8 cellular contexts compared by ENCODE assay signal in the genomic region with DNA sequence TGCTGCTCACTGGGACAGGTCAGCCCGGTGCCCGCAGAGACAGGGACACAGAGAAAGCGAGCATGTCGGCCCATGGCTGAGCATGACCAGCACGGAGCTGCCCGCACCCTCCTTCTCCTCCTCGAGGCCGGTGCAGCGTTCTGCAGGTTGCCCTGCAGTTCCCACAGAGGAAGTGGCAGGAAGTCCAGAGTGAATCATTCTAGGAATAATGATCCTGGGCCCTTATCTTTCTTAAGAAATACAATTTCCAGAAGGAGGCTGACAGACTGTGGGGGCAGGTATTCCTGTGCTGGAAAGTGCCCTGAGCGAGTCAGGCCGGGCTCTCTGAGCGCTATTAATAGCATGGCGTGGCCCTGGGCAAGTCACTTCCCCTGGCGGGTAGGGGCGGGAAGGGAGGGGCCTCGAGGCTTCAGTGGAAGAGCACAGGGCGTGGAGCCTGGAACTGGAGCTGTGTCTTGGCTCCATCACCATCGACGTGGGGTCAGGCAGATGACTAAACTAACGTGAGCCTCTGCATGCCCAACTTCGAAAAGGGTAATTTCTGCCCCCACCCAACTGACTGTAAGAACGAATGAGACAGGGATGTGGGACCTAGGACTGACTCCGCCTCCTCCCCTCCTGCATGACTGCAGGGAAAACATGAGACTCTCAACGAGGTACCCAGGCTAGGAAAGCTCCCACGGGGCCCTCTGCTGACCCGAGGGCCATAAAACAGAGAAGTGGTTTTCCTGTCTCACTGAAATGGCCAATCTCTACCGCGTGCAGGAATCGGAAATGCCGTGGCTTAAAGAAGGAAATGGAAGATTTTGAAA. TPM values are rescaled to one million over a fixed set of nuclear protein-coding genes. Genes with fewer than 3 reads are reported as not detected.
DNase-seq lines count a peak whose midpoint lies in the region; ATAC-seq and TF ChIP-seq lines count a peak whose summit lies in the region.

No MANE protein-coding gene starts in this region.

- H3K27ac Mint-ChIP-seq in WTC11 (peak overlapping the region; percentile 54), memory B cell (peak overlapping the region; percentile 36)

- H3K4me1 Mint-ChIP-seq in WTC11 = peaks cover 3% of the 10 kb centered on the region; the same call in 1 of the 2 replicates
- H3K4me1 Mint-ChIP-seq in memory B cell = peaks cover 18% of the 10 kb centered on the region

- no peak overlapping the region for H3K4me3 ChIP-seq in BLaER1
- no peak overlapping the region for H3K4me3 ChIP-seq in effector memory CD4-positive, alpha-beta T cell (ENCODE audit: insufficient read depth, low read depth, low read length, poor library complexity, severe bottlenecking)

- no peak overlapping the region for H3K27ac ChIP-seq in BLaER1
- peak overlapping the region; percentile 53 for H3K27ac ChIP-seq in effector memory CD4-positive, alpha-beta T cell (ENCODE audit: insufficient read depth, low read length, poor library complexity, severe bottlenecking)

- POLR2A ChIA-PET in WTC11 (lab: Charles Lee) = interaction anchor here (0.6 kb wide), 1 partner anchor 1154 kb away, joined by 4 read pairs; no protein-coding TSS in a partner anchor

- no peaks in the 10 kb centered on the region for H3K36me3 Mint-ChIP-seq in WTC11
- no peaks in the 10 kb centered on the region for H3K36me3 Mint-ChIP-seq in memory B cell

- TF ChIP-seq CTCF in WTC11 (IDR thresholded peaks at IDR 0.05) = no peak

- H3K27me3 ChIP-seq in BLaER1 = peaks cover 39% of the 10 kb centered on the region
- H3K27me3 ChIP-seq in effector memory CD4-positive, alpha-beta T cell (replicated peaks; ENCODE audit: control insufficient read depth, insufficient read depth, low read length, poor library complexity, severe bottlenecking) = no peaks in the 10 kb centered on the region

- peak; percentile 76 for ATAC-seq in WTC11
- peak; percentile 68 for ATAC-seq in memory B cell (ENCODE audit: low read depth)
- ATAC-seq in stimulated activated naive CD8-positive, alpha-beta T cell treated with anti-CD3 and anti-CD28 coated beads, Interleukin-15, Interleukin-2, amounts not matched to agents 100 U/mL and 50 U/mL, for 24 hours = peak; percentile 91
- no peak for ATAC-seq in HG02970 (IDR thresholded peaks at IDR 0.05; ENCODE audit: low FRiP score, unreplicated experiment)
- ATAC-seq in GM19328 (IDR thresholded peaks at IDR 0.05; ENCODE audit: unreplicated experiment) = no peak

- DNase-seq in HT1080 (ENCODE audit: low read depth) = peak; percentile 96
- peak; percentile 41 for DNase-seq in WTC11 (ENCODE audit: low spot score)
- DNase-seq in effector memory CD4-positive, alpha-beta T cell = peak in 1 of 3 donors; percentile 17
- peak in 1 of 2 donors; percentile 14 for DNase-seq in memory B cell (ENCODE audit: low spot score in 2 of 2)
- DNase-seq in stimulated activated naive CD8-positive, alpha-beta T cell treated with anti-CD3 and anti-CD28 coated beads, Interleukin-15, Interleukin-2, amounts not matched to agents 100 U/mL and 50 U/mL, for 24 hours = peak; percentile 81

- H3K4me2 ChIP-seq in BLaER1 = peak overlapping the region; percentile 91

- H3K9me3 Mint-ChIP-seq in WTC11 (no peaks in the 10 kb centered on the region), memory B cell (no peaks in the 10 kb centered on the region)

- H3K4me3 Mint-ChIP-seq in WTC11 (no peak overlapping the region), memory B cell (peak overlapping the region; percentile 72)

- CTCF ChIA-PET in WTC11 (lab: Charles Lee) = interaction anchor here (1.1 kb wide), 1 partner anchor 43 kb away, joined by 3 read pairs; no protein-coding TSS in a partner anchor

- H3K9me3 ChIP-seq in BLaER1 = no peaks in the 10 kb centered on the region
- no peaks in the 10 kb centered on the region for H3K9me3 ChIP-seq in effector memory CD4-positive, alpha-beta T cell (ENCODE audit: control insufficient read depth, low read length)

- H4K20me1 ChIP-seq in BLaER1 = peaks cover 54% of the 10 kb centered on the region

- no peaks in the 10 kb centered on the region for H3K27me3 Mint-ChIP-seq in WTC11 (ENCODE audit: low read depth)
- H3K27me3 Mint-ChIP-seq in memory B cell = no peaks in the 10 kb centered on the region

- H3K4me1 ChIP-seq in BLaER1 = peaks cover 98% of the 10 kb centered on the region
- H3K4me1 ChIP-seq in effector memory CD4-positive, alpha-beta T cell (ENCODE audit: control insufficient read depth, insufficient read depth, low read length, poor library complexity, severe bottlenecking) = peaks cover 61% of the 10 kb centered on the region

- no peaks in the 10 kb centered on the region for H3K36me3 ChIP-seq in BLaER1
- H3K36me3 ChIP-seq in effector memory CD4-positive, alpha-beta T cell (ENCODE audit: control insufficient read depth, insufficient read depth, low read length) = peaks cover 69% of the 10 kb centered on the region

- no peak overlapping the region for H3K9ac ChIP-seq in BLaER1

TF ChIP-seq in WTC11, 78 proteins besides CTCF, POLR2A, EP300 and RAD21:
- TF ChIP-seq ZNF396 (CRISPR knock-in tag; IDR thresholded peaks at IDR 0.05; ENCODE audit: borderline replicate concordance) = no peak
- TF ChIP-seq MYBL2 (CRISPR knock-in tag; IDR thresholded peaks at IDR 0.05) = no peak
- TF ChIP-seq, protein P1, sequence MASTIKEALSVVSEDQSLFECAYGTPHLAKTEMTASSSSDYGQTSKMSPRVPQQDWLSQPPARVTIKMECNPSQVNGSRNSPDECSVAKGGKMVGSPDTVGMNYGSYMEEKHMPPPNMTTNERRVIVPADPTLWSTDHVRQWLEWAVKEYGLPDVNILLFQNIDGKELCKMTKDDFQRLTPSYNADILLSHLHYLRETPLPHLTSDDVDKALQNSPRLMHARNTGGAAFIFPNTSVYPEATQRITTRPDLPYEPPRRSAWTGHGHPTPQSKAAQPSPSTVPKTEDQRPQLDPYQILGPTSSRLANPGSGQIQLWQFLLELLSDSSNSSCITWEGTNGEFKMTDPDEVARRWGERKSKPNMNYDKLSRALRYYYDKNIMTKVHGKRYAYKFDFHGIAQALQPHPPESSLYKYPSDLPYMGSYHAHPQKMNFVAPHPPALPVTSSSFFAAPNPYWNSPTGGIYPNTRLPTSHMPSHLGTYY (CRISPR knock-in tag; IDR thresholded peaks at IDR 0.05) = no peak

RNA-seq across cellular contexts. Expression of gene TMEM204, which starts 9.8 kb away (rescaled TPM):
- total RNA-seq in HT1080 (2014; rRNA removed; shearing (Covaris generic)) = 35.7 and 37.2 TPM in 2 replicates
- 27.4 and 30.2 TPM in 2 replicates for polyA plus RNA-seq in HT1080 (2015; cell fraction: cytosol; rRNA removed)
- 18.9 and 21.2 TPM in 2 replicates for polyA plus RNA-seq in HT1080 (2015; cell fraction: nucleus; rRNA removed)
- 0.18 to 0.35 TPM (median 0.30 TPM) in 3 replicates for total RNA-seq in WTC11 (2021)

RNA-seq across cellular contexts. Expression of gene TELO2, which starts 50.1 kb away (rescaled TPM):
- total RNA-seq in HT1080 (2014; rRNA removed; shearing (Covaris generic)) = 27.1 and 35.6 TPM in 2 replicates
- 15.9 and 19.3 TPM in 2 replicates for polyA plus RNA-seq in HT1080 (2015; cell fraction: cytosol; rRNA removed)
- 205 and 222 TPM in 2 replicates for polyA plus RNA-seq in HT1080 (2015; cell fraction: nucleus; rRNA removed)
- 67.8 to 86.7 TPM (median 71.6 TPM) in 3 replicates for total RNA-seq in WTC11 (2021)

RNA-seq across cellular contexts. Expression of gene PTX4, which starts 54.5 kb away (rescaled TPM):
- total RNA-seq in HT1080 (2014; rRNA removed; shearing (Covaris generic)) = not detected in 2 replicates
- polyA plus RNA-seq in HT1080 (2015; cell fraction: cytosol; rRNA removed) = 0.09 TPM in 1 of 2 replicates, not detected in the other
- not detected in 2 replicates for polyA plus RNA-seq in HT1080 (2015; cell fraction: nucleus; rRNA removed)
- total RNA-seq in WTC11 (2021) = 0.16 to 0.26 TPM (median 0.18 TPM) in 3 replicates

Comparison
In these comparisons a context has a peak if more than half of its experiments do, and no peak if none do; other contexts are left out.
1. ATAC-seq: peak in WTC11 (single experiment), memory B cell (single experiment) and stimulated activated naive CD8-positive, alpha-beta T cell treated with anti-CD3 and anti-CD28 coated beads, Interleukin-15, Interleukin-2, amounts not matched to agents 100 U/mL and 50 U/mL, for 24 hours (single experiment); none in HG02970 (single experiment) and GM19328 (single experiment).
2. RNA of gene TMEM204, which starts 9.8 kb away (total RNA-seq): 35.7 to 37.2 TPM in HT1080; 0.18 to 0.35 TPM in WTC11; every median in the first group is over 10 times any median in the second.